Comparison of ENCODE assay signal across 1 cellular context in the genomic region with DNA sequence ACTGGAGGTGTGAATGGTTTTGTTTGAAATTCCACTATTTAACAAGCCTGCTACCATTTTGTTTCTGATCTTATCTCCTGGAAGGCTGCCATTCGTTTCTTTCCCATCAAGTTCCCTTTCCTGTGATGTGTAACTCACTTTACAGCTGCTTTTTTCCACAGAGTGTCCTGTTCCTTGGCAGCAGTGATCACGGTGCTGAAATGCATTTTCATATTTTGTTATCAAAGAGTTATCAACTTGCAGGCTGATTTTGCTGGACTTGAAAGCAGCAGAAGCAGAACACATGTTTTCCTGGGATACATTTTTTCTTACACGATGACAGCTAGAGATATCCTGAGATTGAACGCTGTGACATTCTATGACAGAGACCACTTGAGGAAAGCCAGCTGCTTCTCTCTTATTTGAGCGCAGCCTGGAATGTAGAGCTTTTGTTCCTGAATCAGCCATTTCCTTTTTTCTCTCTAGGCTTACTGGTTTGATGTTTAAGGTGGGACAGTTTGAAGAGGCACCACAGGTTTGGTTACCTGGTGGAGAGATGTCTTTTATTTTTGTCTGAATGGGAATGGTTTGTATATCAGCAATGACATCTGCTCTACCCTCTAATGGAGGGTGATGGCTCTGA.
TF ChIP-seq lines count a peak whose summit lies in the region.

No MANE protein-coding gene starts in this region.

TF ChIP-seq in endothelial cell of umbilical vein, 7 proteins besides CTCF, POLR2A, EP300 and RAD21:
- TF ChIP-seq MYC (IDR thresholded peaks at IDR 0.05; ENCODE audit: low read depth, low read length) = no peak
- no peak for TF ChIP-seq JUN (IDR thresholded peaks at IDR 0.05; ENCODE audit: borderline replicate concordance, insufficient read depth, insufficient read length, low read depth)
- TF ChIP-seq GATA2 (IDR thresholded peaks at IDR 0.05; ENCODE audit: insufficient read depth, insufficient read length, low read depth, low read length) = peak; percentile 48
